Comparison of ENCODE assay signal across 31 cellular contexts in genomic region chr14:25215607-25216006, GRCh38.
"Had no signal": no experiment of that assay in that cellular context is flagged by ENCODE, and none has a peak within 500 bp of the region (broad histone marks: within the 10 kb centered on the region; RNA-seq: fewer than 3 reads in every experiment).

No MANE protein-coding gene starts in this region.

- H3K9me3 ChIP-seq: gastrocnemius medialis had no signal

- H3K27ac ChIP-seq: brain microvascular endothelial cell, gastrocnemius medialis, heart left ventricle, VCaP had no signal

- FAIRE-seq: astrocyte, colon, TTC549 had no signal

- ATAC-seq: activated CD8-positive, alpha-beta T cell treated with anti-CD3 and anti-CD28 coated beads for 36 hours; activated T-cell treated with anti-CD3 and anti-CD28 coated beads, Interleukin-2, amount 50 U/mL, for 4 hours; activated T-helper 17 cell treated with anti-CD3 and anti-CD28 coated beads, Interleukin-2, amount 50 U/mL, for 72 hours; effector memory CD8-positive, alpha-beta T cell; esophagus mucosa; gastrocnemius medialis; heart left ventricle; WTC11 had no signal

- H3K27me3 ChIP-seq: brain microvascular endothelial cell, gastrocnemius medialis had no signal

- H3K4me3 ChIP-seq: gastrocnemius medialis, heart left ventricle had no signal

- H3K36me3 ChIP-seq: brain microvascular endothelial cell, gastrocnemius medialis, heart left ventricle had no signal

- H3K4me1 ChIP-seq: gastrocnemius medialis, heart left ventricle had no signal

- DNase-seq: activated CD4-positive, alpha-beta T cell treated with anti-CD3 and anti-CD28 coated beads for 1 hour; activated CD4-positive, alpha-beta T cell treated with anti-CD3 and anti-CD28 coated beads for 48 hours; activated CD4-positive, alpha-beta T cell treated with anti-CD3 and anti-CD28 coated beads, Interleukin-2, amount 50 U/mL, for 1 hour; activated CD4-positive, alpha-beta T cell treated with anti-CD3 and anti-CD28 coated beads, Interleukin-2, amount 50 U/mL, for 48 hours; activated CD8-positive, alpha-beta memory T cell treated with anti-CD3 and anti-CD28 coated beads for 24 hours; activated CD8-positive, alpha-beta T cell treated with anti-CD3 and anti-CD28 coated beads for 36 hours; activated effector memory CD4-positive, alpha-beta T cell treated with Interleukin-2 at 50 U/mL for 16 hours; activated gamma-delta T cell treated with Interleukin-2 at 50 U/mL for 16 hours; activated naive CD4-positive, alpha-beta T cell treated with anti-CD3 and anti-CD28 coated beads, Interleukin-2, amount 50 U/mL, for 16 hours; activated naive CD4-positive, alpha-beta T cell treated with Interleukin-2 at 50 U/mL for 16 hours; activated T-cell treated with anti-CD3 and anti-CD28 coated beads, Interleukin-2, amount 50 U/mL, for 4 hours; amniotic stem cell; anterior cingulate cortex; brain microvascular endothelial cell; caudate nucleus; cortex of kidney; dermis blood vessel endothelial cell; effector CD4-positive, alpha-beta T cell; effector memory CD8-positive, alpha-beta T cell; foreskin fibroblast; gastrocnemius medialis; glutamatergic neuron; heart left ventricle; T-helper 2 cell had no signal
